In the genomic region with DNA sequence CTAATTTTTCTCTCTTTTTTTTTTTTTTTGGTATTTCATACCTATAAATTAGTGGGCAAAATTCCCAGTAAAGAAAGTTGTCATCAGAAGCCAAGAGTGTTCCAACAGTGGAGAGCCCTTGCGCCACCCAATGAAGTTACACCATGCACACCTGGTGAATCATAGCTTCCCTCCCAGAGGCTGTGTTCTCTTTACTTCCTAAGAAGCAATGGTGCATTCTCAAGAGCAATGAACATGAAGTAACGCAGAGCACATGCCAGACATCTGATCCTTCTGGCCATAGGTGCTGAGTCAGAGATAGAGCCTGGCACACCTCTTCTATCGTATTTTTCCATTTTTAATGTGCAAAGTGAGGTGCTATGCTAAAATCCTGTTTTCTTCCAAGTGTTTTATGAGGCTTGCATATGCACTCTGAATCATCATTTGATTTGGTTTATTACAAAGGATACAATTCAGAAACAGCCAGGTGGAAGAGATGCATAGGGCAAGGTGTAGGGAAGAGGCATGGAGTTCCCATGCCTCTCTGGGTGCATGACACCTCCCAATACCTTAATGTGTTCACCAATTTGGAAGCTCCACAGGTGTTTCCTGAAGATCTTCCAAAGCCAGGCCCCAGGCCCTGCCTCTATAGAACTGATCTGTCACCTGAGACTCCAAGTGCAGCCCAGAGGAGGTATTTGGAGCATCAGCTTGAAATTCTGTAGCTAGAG, we compare ENCODE assay signal across 12 cellular contexts.
DNase-seq lines count a peak whose midpoint lies in the region; ATAC-seq, FAIRE-seq and TF ChIP-seq lines count a peak whose summit lies in the region.
"Had no signal": no experiment of that assay in that cellular context is flagged by ENCODE, and none has a peak within 500 bp of the region (broad histone marks: within the 10 kb centered on the region; RNA-seq: fewer than 3 reads in every experiment).

No MANE protein-coding gene starts in this region.

- no peaks in the 10 kb centered on the region for H3K36me3 Mint-ChIP-seq in MCF 10A (ENCODE audit: insufficient read depth, unreplicated experiment)
- H3K36me3 Mint-ChIP-seq: type B pancreatic cell had no signal

- no peak overlapping the region for H3K27ac ChIP-seq in breast epithelium
- no peak overlapping the region for H3K27ac ChIP-seq in HepG2 (ENCODE audit: extremely low read length, insufficient read depth, low read length)
- H3K27ac ChIP-seq: SJSA1 had no signal

- H3K4me3 ChIP-seq in breast epithelium (no peak overlapping the region), adipocyte (ENCODE audit: low read length) (no peak overlapping the region), HepG2 (replicated peaks in 1 of 3; ENCODE audit: insufficient read depth in 1 of 3, low read depth in 2 of 3, low read length in 3 of 3) (no peak overlapping the region)
- H3K4me3 ChIP-seq: SJSA1 had no signal

- H4K20me1 ChIP-seq in HepG2 (ENCODE audit: insufficient read depth, low read length), result no peaks in the 10 kb centered on the region

- H3K4me3 Mint-ChIP-seq in MCF 10A (ENCODE audit: unreplicated experiment), result no peak overlapping the region
- H3K4me3 Mint-ChIP-seq: type B pancreatic cell had no signal

- BruUV-seq in MCF 10A (replicated peaks; lab: Mats Ljungman, UMichigan) (no TSS peak), HepG2 (replicated peaks; lab: Mats Ljungman, UMichigan) (no TSS peak)

- no peak for TF ChIP-seq POLR2A in breast epithelium (IDR thresholded peaks at IDR 0.05)
- TF ChIP-seq POLR2A in HepG2 (IDR thresholded peaks at IDR 0.05; ENCODE audit: insufficient read depth in 1 of 2, low read depth in 2 of 2, low read length in 2 of 2), result no peak

- no peaks in the 10 kb centered on the region for H3K79me2 ChIP-seq in HepG2 (ENCODE audit: insufficient read depth, low read length)

- peaks cover 73% of the 10 kb centered on the region for H3K4me1 Mint-ChIP-seq in MCF 10A (ENCODE audit: insufficient read depth, unreplicated experiment)

- ATAC-seq in GM18870 (IDR thresholded peaks at IDR 0.05; ENCODE audit: unreplicated experiment), result no peak
- no peak for ATAC-seq in HepG2
- ATAC-seq in GM18861 (IDR thresholded peaks at IDR 0.05; ENCODE audit: unreplicated experiment), result no peak

- H3K27ac Mint-ChIP-seq in MCF 10A (ENCODE audit: low read depth, unreplicated experiment), result peak overlapping the region; percentile 62
- H3K27ac Mint-ChIP-seq: type B pancreatic cell had no signal

- no peaks in the 10 kb centered on the region for H3K9me3 Mint-ChIP-seq in MCF 10A (ENCODE audit: unreplicated experiment)
- H3K9me3 Mint-ChIP-seq: type B pancreatic cell had no signal

- intact Hi-C loops in MCF 10A (cut with micrococcal nuclease), result loop anchor here (1.0 to 10.0 kb wide), 4 partner anchors 293 to 467 kb away; no protein-coding TSS in a partner anchor
- intact Hi-C loops in breast epithelium (cut with DNase I; ENCODE audit: low total_unique reads), result no loop called here
- intact Hi-C loops in HepG2 (cut with micrococcal nuclease; ENCODE audit: unreplicated experiment), result no loop called here

- no peaks in the 10 kb centered on the region for H3K27me3 Mint-ChIP-seq in MCF 10A (ENCODE audit: insufficient read depth, unreplicated experiment)

- no peak for TF ChIP-seq RAD21 in HepG2 (CRISPR knock-in tag; IDR thresholded peaks at IDR 0.05)

- in situ Hi-C loops in HepG2 (cut with HindIII; ENCODE audit: extremely low pct_ligation_motif_present, low pct_unique_long_range_greater_than_20kb), result no loop called here

- H3K9me3 ChIP-seq in breast epithelium, result no peaks in the 10 kb centered on the region
- no peaks in the 10 kb centered on the region for H3K9me3 ChIP-seq in adipocyte (ENCODE audit: control insufficient read depth, low read length)
- no peaks in the 10 kb centered on the region for H3K9me3 ChIP-seq in HepG2 (ENCODE audit: low read length)
- H3K9me3 ChIP-seq: SJSA1 had no signal

- CTCF ChIA-PET in MCF 10A (lab: Yijun Ruan, JAX), result interaction anchor here (0.5 to 2.2 kb wide), 9 partner anchors 15 to 471 kb away, joined by 3 to 13 read pairs (median 3); no protein-coding TSS in a partner anchor
- CTCF ChIA-PET in HepG2 (lab: Yijun Ruan, JAX; ENCODE audit: low intra/inter-chr PET ratio, low total read pairs), result no interaction called here

- H3K36me3 ChIP-seq in breast epithelium (no peaks in the 10 kb centered on the region), adipocyte (ENCODE audit: control insufficient read depth, insufficient read depth, low read length, severe bottlenecking) (no peaks in the 10 kb centered on the region), HepG2 (replicated peaks in 1 of 2; ENCODE audit: control insufficient read depth in 1 of 2, insufficient read depth in 2 of 2, low read length in 2 of 2) (no peaks in the 10 kb centered on the region)
- H3K36me3 ChIP-seq: SJSA1 had no signal

- POLR2A ChIA-PET in MCF 10A (lab: Yijun Ruan, JAX), result interaction anchor here (0.6 to 3.5 kb wide), 40 partner anchors 10 to 891 kb away, joined by 3 to 27 read pairs (median 4); a partner anchor contains a TSS
- POLR2A ChIA-PET in HepG2 (lab: Yijun Ruan, JAX), result no interaction called here

- no peak overlapping the region for H2AFZ ChIP-seq in HepG2 (ENCODE audit: low read length)

- FAIRE-seq in HepG2 (lab: Jason Lieb, UNC), result no peak
- FAIRE-seq: GM12891 had no signal

- no peak overlapping the region for H3K4me2 ChIP-seq in HepG2 (ENCODE audit: low read depth, low read length)

- DNase-seq in MCF 10A (ENCODE audit: unreplicated experiment) (peak; percentile 100), breast epithelium (ENCODE audit: low spot score in 2 of 2) (no peak), adipocyte (ENCODE audit: low read depth) (peak; percentile 19), iris pigment epithelial cell (ENCODE audit: low read depth) (peak; percentile 62), HepG2 (ENCODE audit: low spot score) (no peak), NK-92 (lab: John Stamatoyannopoulos, UW; ENCODE audit: unreplicated experiment) (no peak)
- DNase-seq: cortex of kidney had no signal

- no peak overlapping the region for H3K9ac ChIP-seq in adipocyte (ENCODE audit: low read length)
- H3K9ac ChIP-seq in HepG2 (ENCODE audit: insufficient read depth, low read depth, low read length), result no peak overlapping the region

- TF ChIP-seq CTCF in MCF 10A (IDR thresholded peaks at IDR 0.05; ENCODE audit: unreplicated experiment) (no peak), breast epithelium (IDR thresholded peaks at IDR 0.05) (no peak), HepG2 (CRISPR knock-in tag; IDR thresholded peaks at IDR 0.05) (no peak)

- 30% methylated on average over 3 of the region's 3 CpGs for WGBS in HepG2 (ENCODE audit: low lambda C conversion rate)

- H3K4me1 ChIP-seq in breast epithelium (no peaks in the 10 kb centered on the region), adipocyte (ENCODE audit: control insufficient read depth, insufficient read depth, low read length) (no peaks in the 10 kb centered on the region), HepG2 (ENCODE audit: insufficient read depth, low read length) (no peaks in the 10 kb centered on the region)

- H3K27me3 ChIP-seq in breast epithelium, result no peaks in the 10 kb centered on the region
- H3K27me3 ChIP-seq in adipocyte (replicated peaks; ENCODE audit: control insufficient read depth, insufficient read depth, low read length), result no peaks in the 10 kb centered on the region
- H3K27me3 ChIP-seq in HepG2 (ENCODE audit: control insufficient read depth in 1 of 2, insufficient read depth in 2 of 2, low read length in 2 of 2), result no peaks in the 10 kb centered on the region; a peak in 1 of 5 replicates
- H3K27me3 ChIP-seq: SJSA1 had no signal

- TF ChIP-seq EP300 in HepG2 (IDR thresholded peaks at IDR 0.05; ENCODE audit: low read depth in 2 of 2, low read length in 2 of 2) (no peak), HepG2 (CRISPR knock-in tag; IDR thresholded peaks at IDR 0.05; ENCODE audit: borderline replicate concordance) (no peak)

TF ChIP-seq in HepG2, 621 proteins besides CTCF, POLR2A, EP300 and RAD21:
- TF ChIP-seq NFIC (IDR thresholded peaks at IDR 0.05; ENCODE audit: low read length) (no peak), ZFP82 (CRISPR knock-in tag; IDR thresholded peaks at IDR 0.05; ENCODE audit: borderline replicate concordance) (no peak), TOE1 (CRISPR knock-in tag; IDR thresholded peaks at IDR 0.05) (no peak), SAP130 (CRISPR knock-in tag; IDR thresholded peaks at IDR 0.05; ENCODE audit: low read depth) (no peak), ELF3 (CRISPR knock-in tag; IDR thresholded peaks at IDR 0.05) (no peak)
- TF ChIP-seq, protein P1, sequence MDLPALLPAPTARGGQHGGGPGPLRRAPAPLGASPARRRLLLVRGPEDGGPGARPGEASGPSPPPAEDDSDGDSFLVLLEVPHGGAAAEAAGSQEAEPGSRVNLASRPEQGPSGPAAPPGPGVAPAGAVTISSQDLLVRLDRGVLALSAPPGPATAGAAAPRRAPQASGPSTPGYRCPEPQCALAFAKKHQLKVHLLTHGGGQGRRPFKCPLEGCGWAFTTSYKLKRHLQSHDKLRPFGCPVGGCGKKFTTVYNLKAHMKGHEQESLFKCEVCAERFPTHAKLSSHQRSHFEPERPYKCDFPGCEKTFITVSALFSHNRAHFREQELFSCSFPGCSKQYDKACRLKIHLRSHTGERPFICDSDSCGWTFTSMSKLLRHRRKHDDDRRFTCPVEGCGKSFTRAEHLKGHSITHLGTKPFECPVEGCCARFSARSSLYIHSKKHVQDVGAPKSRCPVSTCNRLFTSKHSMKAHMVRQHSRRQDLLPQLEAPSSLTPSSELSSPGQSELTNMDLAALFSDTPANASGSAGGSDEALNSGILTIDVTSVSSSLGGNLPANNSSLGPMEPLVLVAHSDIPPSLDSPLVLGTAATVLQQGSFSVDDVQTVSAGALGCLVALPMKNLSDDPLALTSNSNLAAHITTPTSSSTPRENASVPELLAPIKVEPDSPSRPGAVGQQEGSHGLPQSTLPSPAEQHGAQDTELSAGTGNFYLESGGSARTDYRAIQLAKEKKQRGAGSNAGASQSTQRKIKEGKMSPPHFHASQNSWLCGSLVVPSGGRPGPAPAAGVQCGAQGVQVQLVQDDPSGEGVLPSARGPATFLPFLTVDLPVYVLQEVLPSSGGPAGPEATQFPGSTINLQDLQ (CRISPR knock-in tag; IDR thresholded peaks at IDR 0.05), result no peak

Comparison
In these comparisons a context has a peak if more than half of its experiments do, and no peak if none do; other contexts are left out.
1. DNase-seq: peak in MCF 10A (single experiment), adipocyte (single experiment) and iris pigment epithelial cell (single experiment); none in breast epithelium (0 of 2), HepG2 (single experiment) and NK-92 (single experiment).